In genomic region chr15:98277602-98278001, GRCh38 we compare ENCODE assay signal across 8 cellular contexts.
"Had no signal": no experiment of that assay in that cellular context is flagged by ENCODE, and none has a peak within 500 bp of the region (broad histone marks: within the 10 kb centered on the region; RNA-seq: fewer than 3 reads in every experiment).

No MANE protein-coding gene starts in this region.

- FAIRE-seq: H54, HTR-8/SVneo, K562 had no signal

- H3K9ac ChIP-seq: GM23248 had no signal

- H3K9me3 Mint-ChIP-seq: H9 had no signal

- H3K4me3 Mint-ChIP-seq: H9 had no signal

- H3K4me3 ChIP-seq: GM23248, K562 had no signal

- DNase-seq: GM23248, GOT3, H9, HCEC 1CT, IMR-90 had no signal

- H3K27ac Mint-ChIP-seq: H9 had no signal

- H3K27ac ChIP-seq: GM23248 had no signal

- H2AFZ ChIP-seq: GM23248 had no signal
